Comparison of ENCODE assay signal across 8 cellular contexts in genomic region chr1:155856975-155857930, GRCh38. TPM values are rescaled to one million over a fixed set of nuclear protein-coding genes. Genes with fewer than 3 reads are reported as not detected.
DNase-seq lines count a peak whose midpoint lies in the region; ATAC-seq and TF ChIP-seq lines count a peak whose summit lies in the region.

GON4L (minus strand) TSS chr1:155857214; CDS start chr1:155853780, 3,434 bp downstream.

- H4K20me1 ChIP-seq in GM23248 (ENCODE audit: insufficient read depth) (no peaks in the 10 kb centered on the region), fibroblast of lung (ENCODE audit: control insufficient read depth, extremely low read depth, insufficient read depth, low read length) (no peaks in the 10 kb centered on the region)

- TF ChIP-seq CTCF in fibroblast of lung (conservative IDR thresholded peaks at IDR 0.05 in 1 of 2, IDR thresholded peaks at IDR 0.05 in 1 of 2; ENCODE audit: low read depth in 1 of 2, low read length in 2 of 2): no peak

- peak; percentile 72 to 78 for ATAC-seq in naive B cell (ENCODE audit: low read depth in 2 of 2)
- ATAC-seq in stimulated activated memory B cell treated with anti-CD40 and anti-IgM and Interleukin-4, amounts not matched to agents 10 μg/mL and 1 μg/mL and 100 μg/mL, for 72 hours: peak; percentile 83

- H2AFZ ChIP-seq in GM23248: peak within 1 kb of the TSS; percentile 87
- H2AFZ ChIP-seq in fibroblast of lung (ENCODE audit: low read length): peak within 1 kb of the TSS; percentile 87

- intact Hi-C loops in activated T-helper 2 cell treated with anti-CD3 and anti-CD28 coated beads, Interferon-gamma antibody, Interleukin-2, Interleukin-4, amounts not matched to agents 10 μg/mL and 5 μg/mL and 100 μg/mL, durations not matched to agents 14 hours and 24 hours and 36 hours (cut with micrococcal nuclease): loop anchor here (5.0 kb wide), 2 partner anchors 425 to 585 kb away; partner anchors contain the start of genes CLK2, SMG5 and TMEM79

- H3K9me3 ChIP-seq in GM23248 (ENCODE audit: low read depth) (no peaks in the 10 kb centered on the region), fibroblast of lung (ENCODE audit: control insufficient read depth, insufficient read depth, low read depth, low read length) (no peaks in the 10 kb centered on the region)

- in situ Hi-C loops in GM23248 (cut with MboI): no loop called here

- H3K9ac ChIP-seq in GM23248 (peak within 1 kb of the TSS; percentile 93), fibroblast of lung (ENCODE audit: insufficient read depth, low read length) (peak within 1 kb of the TSS; percentile 69)

- peak within 1 kb of the TSS; percentile 100 for H3K4me3 Mint-ChIP-seq in activated T-helper 2 cell treated with anti-CD3 and anti-CD28 coated beads, Interferon-gamma antibody, Interleukin-2, Interleukin-4, amounts not matched to agents 10 μg/mL and 5 μg/mL and 100 μg/mL, durations not matched to agents 14 hours and 24 hours and 36 hours (ENCODE audit: low read depth)
- peak within 1 kb of the TSS; percentile 90 to 100 (median 97) for H3K4me3 Mint-ChIP-seq in naive B cell
- H3K4me3 Mint-ChIP-seq in stimulated activated memory B cell treated with anti-CD40 and anti-IgM and Interleukin-4, amounts not matched to agents 10 μg/mL and 1 μg/mL and 100 μg/mL, for 72 hours: peak within 1 kb of the TSS; percentile 99

- peaks cover 32% of the 10 kb centered on the region for H3F3A ChIP-seq in GM23248 (ENCODE audit: insufficient read depth)

- no peaks in the 10 kb centered on the region for H3K27me3 Mint-ChIP-seq in activated T-helper 2 cell treated with anti-CD3 and anti-CD28 coated beads, Interferon-gamma antibody, Interleukin-2, Interleukin-4, amounts not matched to agents 10 μg/mL and 5 μg/mL and 100 μg/mL, durations not matched to agents 14 hours and 24 hours and 36 hours (ENCODE audit: low read depth)
- peaks cover 4 to 7% (median 5%) of the 10 kb centered on the region in 3 donors for H3K27me3 Mint-ChIP-seq in naive B cell
- peaks cover 14% of the 10 kb centered on the region for H3K27me3 Mint-ChIP-seq in stimulated activated memory B cell treated with anti-CD40 and anti-IgM and Interleukin-4, amounts not matched to agents 10 μg/mL and 1 μg/mL and 100 μg/mL, for 72 hours

- H3K36me3 ChIP-seq in GM23248 (ENCODE audit: low read depth): peaks cover 20% of the 10 kb centered on the region
- H3K36me3 ChIP-seq in fibroblast of lung (ENCODE audit: control insufficient read depth, insufficient read depth, low read length): peaks cover 9% of the 10 kb centered on the region

- H3K4me2 ChIP-seq in GM23248 (ENCODE audit: unreplicated experiment): peak within 1 kb of the TSS; percentile 99
- peak within 1 kb of the TSS; percentile 73 for H3K4me2 ChIP-seq in fibroblast of lung (ENCODE audit: extremely low read depth, insufficient read depth, low read length)

- H3K27me3 ChIP-seq in GM23248 (replicated peaks; ENCODE audit: insufficient read depth): no peaks in the 10 kb centered on the region
- H3K27me3 ChIP-seq in fibroblast of lung (ENCODE audit: control insufficient read depth, insufficient read depth, low read length): no peaks in the 10 kb centered on the region

- WGBS in GM23248 (ENCODE audit: low coverage in 1 of 2, low lambda C conversion rate in 2 of 2, missing lambda C conversion rate in 2 of 2), 2 experiments: 22 to 23% methylated on average over 45 to 46 of the region's 46 CpGs

- peak; percentile 94 for DNase-seq in DMS53 treated with DMSO at 0.1 percent for 48 hours (lab: John Stamatoyannopoulos, UW; ENCODE audit: unreplicated experiment)
- peak; percentile 98 for DNase-seq in GM23248
- peak; percentile 93 for DNase-seq in M059J (ENCODE audit: low read depth)
- peak; percentile 88 for DNase-seq in activated T-helper 2 cell treated with anti-CD3 and anti-CD28 coated beads, Interferon-gamma antibody, Interleukin-2, Interleukin-4, amounts not matched to agents 10 μg/mL and 5 μg/mL and 100 μg/mL, durations not matched to agents 14 hours and 24 hours and 36 hours (ENCODE audit: low spot score)
- peak; percentile 89 to 93 for DNase-seq in fibroblast of lung (ENCODE audit: low read depth in 2 of 2)
- DNase-seq in naive B cell: peak; percentile 85

- H3K4me3 ChIP-seq in GM23248 (peak within 1 kb of the TSS; percentile 97), fibroblast of lung (replicated peaks in 1 of 4; ENCODE audit: control extremely low read depth in 1 of 4, insufficient read depth in 1 of 4, low read depth in 3 of 4, low read length in 4 of 4) (peak within 1 kb of the TSS; percentile 60 to 94 (median 74))

- H3K9me2 ChIP-seq in GM23248 (ENCODE audit: insufficient read depth): no peaks in the 10 kb centered on the region

- peaks cover 26% of the 10 kb centered on the region for H3K36me3 Mint-ChIP-seq in activated T-helper 2 cell treated with anti-CD3 and anti-CD28 coated beads, Interferon-gamma antibody, Interleukin-2, Interleukin-4, amounts not matched to agents 10 μg/mL and 5 μg/mL and 100 μg/mL, durations not matched to agents 14 hours and 24 hours and 36 hours (ENCODE audit: low read depth)
- peaks cover 0 to 3% of the 10 kb centered on the region in 2 donors for H3K36me3 Mint-ChIP-seq in naive B cell
- peaks cover 23% of the 10 kb centered on the region for H3K36me3 Mint-ChIP-seq in stimulated activated memory B cell treated with anti-CD40 and anti-IgM and Interleukin-4, amounts not matched to agents 10 μg/mL and 1 μg/mL and 100 μg/mL, for 72 hours

- TF ChIP-seq POLR2A in Raji (IDR thresholded peaks at IDR 0.05; ENCODE audit: insufficient read depth, low read depth, low read length): peak; percentile 95

- peaks cover 40% of the 10 kb centered on the region for H3K4me1 Mint-ChIP-seq in activated T-helper 2 cell treated with anti-CD3 and anti-CD28 coated beads, Interferon-gamma antibody, Interleukin-2, Interleukin-4, amounts not matched to agents 10 μg/mL and 5 μg/mL and 100 μg/mL, durations not matched to agents 14 hours and 24 hours and 36 hours (ENCODE audit: low read depth)
- peaks cover 21 to 50% (median 36%) of the 10 kb centered on the region in 3 donors for H3K4me1 Mint-ChIP-seq in naive B cell
- peaks cover 54% of the 10 kb centered on the region for H3K4me1 Mint-ChIP-seq in stimulated activated memory B cell treated with anti-CD40 and anti-IgM and Interleukin-4, amounts not matched to agents 10 μg/mL and 1 μg/mL and 100 μg/mL, for 72 hours

- no peaks in the 10 kb centered on the region for H3K9me3 Mint-ChIP-seq in activated T-helper 2 cell treated with anti-CD3 and anti-CD28 coated beads, Interferon-gamma antibody, Interleukin-2, Interleukin-4, amounts not matched to agents 10 μg/mL and 5 μg/mL and 100 μg/mL, durations not matched to agents 14 hours and 24 hours and 36 hours
- H3K9me3 Mint-ChIP-seq in naive B cell: no peaks in the 10 kb centered on the region
- H3K9me3 Mint-ChIP-seq in stimulated activated memory B cell treated with anti-CD40 and anti-IgM and Interleukin-4, amounts not matched to agents 10 μg/mL and 1 μg/mL and 100 μg/mL, for 72 hours: no peaks in the 10 kb centered on the region

- H3K27ac Mint-ChIP-seq in activated T-helper 2 cell treated with anti-CD3 and anti-CD28 coated beads, Interferon-gamma antibody, Interleukin-2, Interleukin-4, amounts not matched to agents 10 μg/mL and 5 μg/mL and 100 μg/mL, durations not matched to agents 14 hours and 24 hours and 36 hours: peak within 1 kb of the TSS; percentile 99
- H3K27ac Mint-ChIP-seq in naive B cell: peak within 1 kb of the TSS; percentile 97 to 99 (median 98)
- H3K27ac Mint-ChIP-seq in stimulated activated memory B cell treated with anti-CD40 and anti-IgM and Interleukin-4, amounts not matched to agents 10 μg/mL and 1 μg/mL and 100 μg/mL, for 72 hours: peak within 1 kb of the TSS; percentile 95

- H3K27ac ChIP-seq in GM23248 (peak within 1 kb of the TSS; percentile 21; the same call in 1 of the 2 replicates), fibroblast of lung (ENCODE audit: insufficient read depth, low read length) (peak within 1 kb of the TSS; percentile 80)

- H3K79me2 ChIP-seq in GM23248 (ENCODE audit: insufficient read depth): peaks cover 65% of the 10 kb centered on the region
- H3K79me2 ChIP-seq in fibroblast of lung (ENCODE audit: control insufficient read depth, insufficient read depth, low read length): peaks cover 32% of the 10 kb centered on the region

- H3K4me1 ChIP-seq in GM23248 (ENCODE audit: insufficient read depth): peaks cover 26% of the 10 kb centered on the region
- peaks cover 2% of the 10 kb centered on the region for H3K4me1 ChIP-seq in fibroblast of lung (ENCODE audit: control insufficient read depth, extremely low read depth, insufficient read depth, low read length)

RNA-seq across cellular contexts. Expression of gene GON4L, which starts in this region (rescaled TPM):
- total RNA-seq in GM23248 (2014; rRNA removed; shearing (Covaris generic)): 20.4 and 24.4 TPM in 2 replicates
- 24.9 and 30.3 TPM in 2 replicates for polyA plus RNA-seq in GM23248 (2016; fragmentation: Nextera tagmentation; extraction: Ambion mirVana)
- 12.0 and 22.0 TPM in 2 replicates for total RNA-seq in M059J (2014; rRNA removed; shearing (Covaris generic))
- total RNA-seq in activated T-helper 2 cell treated with anti-CD3 and anti-CD28 coated beads, Interferon-gamma antibody, Interleukin-2, Interleukin-4, amounts not matched to agents 10 μg/mL and 5 μg/mL and 100 μg/mL, durations not matched to agents 14 hours and 24 hours and 36 hours: 56.2 and 68.3 TPM in 2 replicates
- total RNA-seq in fibroblast of lung: 22.1 and 30.9 TPM in 2 replicates
- 20.2 and 20.3 TPM in 2 replicates for polyA plus RNA-seq in fibroblast of lung
- polyA plus RNA-seq in fibroblast of lung (2012): 13.5 and 14.9 TPM in 2 replicates
- 59.1 and 61.6 TPM in 2 replicates for polyA minus RNA-seq in fibroblast of lung (ENCODE audit: low replicate concordance)
- polyA plus RNA-seq in naive B cell (ENCODE audit: low read depth in 6 of 6): 10 to 100 TPM in 5 of 6 donors, 1 to 10 TPM in 1; 9.6 to 64.4 (median 30.7) TPM

Comparison
In these comparisons a context has a peak if more than half of its experiments do, and no peak if none do; other contexts are left out.
1. Peak in every context shown above with its lines: DNase-seq, ATAC-seq, H3K4me3 ChIP-seq and H3K27ac ChIP-seq.